ENCODE assay signal across 8 cellular contexts in genomic region chr16:11586856-11587642, GRCh38. TPM values are rescaled to one million over a fixed set of nuclear protein-coding genes. Genes with fewer than 3 reads are reported as not detected.
A peak's percentile ranks its signal among the peaks of the same experiment; 100 is the strongest.
DNase-seq lines count a peak whose midpoint lies in the region; ATAC-seq and TF ChIP-seq lines count a peak whose summit lies in the region.

LITAF (minus strand) TSS chr16:11586919; CDS start chr16:11556730, 30,189 bp downstream.

- H3K9me3 ChIP-seq in SU-DHL-6 (ENCODE audit: insufficient read depth, low read length), result no peaks in the 10 kb centered on the region

- peak within 1 kb of the TSS; percentile 79 for H2AFZ ChIP-seq in SU-DHL-6 (ENCODE audit: low read depth, low read length, severe bottlenecking)

- DNase-seq in AG09309 (ENCODE audit: low read depth), result no peak
- DNase-seq in amniotic stem cell (lab: John Stamatoyannopoulos, UW), result peak; percentile 40
- peak; percentile 84 for DNase-seq in left ventricle myocardium superior
- no peak for DNase-seq in renal cortical epithelial cell (ENCODE audit: low read depth)
- DNase-seq in NCI-H526 treated with DMSO at 0.1 percent for 48 hours (lab: John Stamatoyannopoulos, UW), result no peak

- no peaks in the 10 kb centered on the region for H3K79me2 ChIP-seq in SU-DHL-6 (ENCODE audit: insufficient read depth, low read length)

- TF ChIP-seq CTCF in AG09309 (IDR thresholded peaks at IDR 0.05; ENCODE audit: control insufficient read depth, insufficient read depth, low read depth, low read length, missing control alignments) (no peak), SU-DHL-6 (IDR thresholded peaks at IDR 0.05; ENCODE audit: insufficient read depth, low read length, poor library complexity, severe bottlenecking) (no peak)

- H3K27me3 ChIP-seq in SU-DHL-6 (ENCODE audit: low read length), result no peaks in the 10 kb centered on the region

- intact Hi-C loops in left ventricle myocardium superior (cut with micrococcal nuclease), result no loop called here

- no peaks in the 10 kb centered on the region for H3K36me3 ChIP-seq in SU-DHL-6 (ENCODE audit: low read length)

- no peak within 1 kb of the TSS for H3K27ac ChIP-seq in SU-DHL-6 (ENCODE audit: low read depth, low read length)

- peak within 1 kb of the TSS; percentile 58 for H3K4me2 ChIP-seq in SU-DHL-6 (ENCODE audit: low read depth, low read length, poor library complexity, severe bottlenecking)

- no peaks in the 10 kb centered on the region for H3K9me2 ChIP-seq in SU-DHL-6 (replicated peaks; ENCODE audit: insufficient read depth, low read length)

- H4K20me1 ChIP-seq in SU-DHL-6 (ENCODE audit: low read depth, low read length), result no peaks in the 10 kb centered on the region

- H3F3A ChIP-seq in SU-DHL-6 (ENCODE audit: insufficient read depth), result 0 out of 2 replicates have a peak, but pooled peaks cover 13% of the 10 kb centered on the region

- ATAC-seq in GM18868 (IDR thresholded peaks at IDR 0.05; ENCODE audit: unreplicated experiment) (peak; percentile 59), HG03196 (IDR thresholded peaks at IDR 0.05; ENCODE audit: unreplicated experiment) (peak; percentile 39), left ventricle myocardium superior (peak; percentile 91)

- H3K9ac ChIP-seq in SU-DHL-6 (ENCODE audit: low read length), result peak within 1 kb of the TSS; percentile 60

- peak within 1 kb of the TSS; percentile 87 for H3K4me3 ChIP-seq in AG09309 (ENCODE audit: control insufficient read depth, low read depth, low read length)
- H3K4me3 ChIP-seq in SU-DHL-6 (ENCODE audit: insufficient read depth, low read length, poor library complexity, severe bottlenecking), result peak within 1 kb of the TSS; percentile 49

RNA-seq across cellular contexts. Expression of gene LITAF, which starts in this region (rescaled TPM):
- total RNA-seq in left ventricle myocardium superior (70.8 TPM), renal cortical epithelial cell (52.6 and 59.2 TPM in 2 replicates)

Comparison
In these comparisons a context has a peak if more than half of its experiments do, and no peak if none do; other contexts are left out.
1. DNase-seq: peak in amniotic stem cell (single experiment) and left ventricle myocardium superior (single experiment); none in AG09309 (single experiment), renal cortical epithelial cell (single experiment) and NCI-H526 treated with DMSO at 0.1 percent for 48 hours (single experiment).
2. ATAC-seq: peak in every context shown above with its lines; median percentile 91 in left ventricle myocardium superior; 59 in GM18868; 39 in HG03196.